8 cellular contexts compared by ENCODE assay signal in the genomic region with DNA sequence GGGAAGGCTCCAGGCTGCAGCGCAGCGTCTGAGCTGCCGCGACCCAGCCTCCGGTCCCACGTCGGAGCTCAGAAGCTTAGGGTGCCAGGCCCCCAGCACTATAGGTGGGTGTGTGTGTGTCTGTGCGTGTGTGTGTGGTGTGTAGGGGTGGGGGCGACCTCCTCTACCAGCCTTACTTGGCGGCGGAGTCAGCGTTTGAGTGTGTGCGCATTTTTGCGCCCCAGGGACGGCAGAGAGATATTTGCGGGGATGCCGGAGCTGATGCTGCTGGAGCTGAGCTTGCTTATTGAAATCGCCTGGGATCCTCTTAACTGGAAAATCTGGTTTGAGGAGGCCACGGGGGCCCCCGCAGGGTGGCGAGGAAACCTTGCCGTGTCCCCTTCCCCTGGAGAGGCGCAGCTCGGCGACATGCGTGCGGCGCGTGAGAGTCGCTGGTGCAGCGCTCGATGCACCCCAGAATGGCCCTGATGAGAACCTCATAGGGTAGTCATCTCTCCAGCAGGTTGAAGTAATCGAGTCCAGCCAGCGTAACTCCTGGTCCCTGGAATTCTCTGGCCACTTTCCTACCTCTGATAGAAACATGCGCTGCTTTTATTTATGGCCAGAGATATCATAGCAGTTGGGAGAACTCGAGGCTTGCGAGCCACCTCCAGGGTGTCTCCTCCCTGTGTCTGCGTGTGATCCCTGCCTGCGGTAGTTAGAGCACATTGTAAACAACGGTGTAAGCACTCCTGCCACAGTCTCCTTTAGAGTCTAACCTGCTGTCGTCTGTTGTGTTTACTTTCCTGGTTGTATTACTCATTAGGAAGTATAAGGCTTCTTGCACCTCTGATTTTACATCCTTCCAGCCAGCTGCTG. TPM values are rescaled to one million over a fixed set of nuclear protein-coding genes. Genes with fewer than 3 reads are reported as not detected.
DNase-seq lines count a peak whose midpoint lies in the region; ATAC-seq, FAIRE-seq and TF ChIP-seq lines count a peak whose summit lies in the region.

No MANE protein-coding gene starts in this region.

- ATAC-seq in GM21447 (IDR thresholded peaks at IDR 0.05; ENCODE audit: unreplicated experiment) (no peak), HG03432 (IDR thresholded peaks at IDR 0.05; ENCODE audit: unreplicated experiment) (no peak), GM21515 (IDR thresholded peaks at IDR 0.05; ENCODE audit: unreplicated experiment) (no peak)
- no peak for ATAC-seq in natural killer cell treated with Interleukin-12 subunit alpha and Interleukin-12 subunit beta and Interleukin-15 and Interleukin-18, amount 100 ng/mL, for 72 hours

- no peak overlapping the region for H3K4me3 Mint-ChIP-seq in natural killer cell treated with Interleukin-12 subunit alpha and Interleukin-12 subunit beta and Interleukin-15 and Interleukin-18, amount 100 ng/mL, for 72 hours

- H3K4me3 ChIP-seq in ovary: peak overlapping the region; percentile 42

- H3K4me1 ChIP-seq in ovary (ENCODE audit: insufficient read depth): peaks cover 2% of the 10 kb centered on the region

- H3K27me3 ChIP-seq in ovary: no peaks in the 10 kb centered on the region

- no peak for TF ChIP-seq CTCF in ovary (IDR thresholded peaks at IDR 0.05)

- no peaks in the 10 kb centered on the region for H3K9me3 ChIP-seq in ovary

- intact Hi-C loops in ovary (cut with DNase I): no loop called here

- H3K36me3 Mint-ChIP-seq in natural killer cell treated with Interleukin-12 subunit alpha and Interleukin-12 subunit beta and Interleukin-15 and Interleukin-18, amount 100 ng/mL, for 72 hours: peaks cover 11% of the 10 kb centered on the region

- peaks cover 0 to 3% of the 10 kb centered on the region in 2 donors for H3K4me1 Mint-ChIP-seq in natural killer cell treated with Interleukin-12 subunit alpha and Interleukin-12 subunit beta and Interleukin-15 and Interleukin-18, amount 100 ng/mL, for 72 hours (ENCODE audit: low read depth in 2 of 2)

- H3K27me3 Mint-ChIP-seq in natural killer cell treated with Interleukin-12 subunit alpha and Interleukin-12 subunit beta and Interleukin-15 and Interleukin-18, amount 100 ng/mL, for 72 hours: peaks cover 21 to 22% of the 10 kb centered on the region in 2 donors

- no peak overlapping the region for H3K27ac Mint-ChIP-seq in natural killer cell treated with Interleukin-12 subunit alpha and Interleukin-12 subunit beta and Interleukin-15 and Interleukin-18, amount 100 ng/mL, for 72 hours

- TF ChIP-seq POLR2A in ovary (IDR thresholded peaks at IDR 0.05): no peak

- no peak overlapping the region for H3K27ac ChIP-seq in ovary

- DNase-seq in Daoy (ENCODE audit: low read depth) (peak; percentile 4), NCI-H748 treated with DMSO at 0.1 percent for 48 hours (lab: John Stamatoyannopoulos, UW) (peak; percentile 75), frontal cortex (ENCODE audit: low spot score in 2 of 2) (peak; percentile 16 to 46), ovary (no peak)
- DNase-seq in natural killer cell treated with Interleukin-12 subunit alpha and Interleukin-12 subunit beta and Interleukin-15 and Interleukin-18, amount 100 ng/mL, for 72 hours (ENCODE audit: low spot score): no peak

- H3K9me3 Mint-ChIP-seq in natural killer cell treated with Interleukin-12 subunit alpha and Interleukin-12 subunit beta and Interleukin-15 and Interleukin-18, amount 100 ng/mL, for 72 hours: peaks cover 6% of the 10 kb centered on the region

- WGBS in ovary, 3 donors: 2 to 3% (median 2%) methylated on average over 26 to 41 of the region's 41 CpGs

- H3K36me3 ChIP-seq in ovary: no peaks in the 10 kb centered on the region

- no peak for TF ChIP-seq EP300 in ovary (IDR thresholded peaks at IDR 0.05)

- no peak for FAIRE-seq in frontal cortex (lab: Jason Lieb, UNC)

RNA-seq across cellular contexts. Expression of gene ADGRL3, which starts 2.7 kb away (rescaled TPM):
- 1.8 and 4.6 TPM in 2 replicates for total RNA-seq in Daoy (2014; rRNA removed; shearing (Covaris generic))
- total RNA-seq in frontal cortex: 302 TPM
- 1 to 10 TPM; 1.1 to 9.5 (median 2.5) TPM for total RNA-seq in ovary
- 1 to 10 TPM in 1 of 2 donors, under 1 TPM in 1; 0.88 to 8.6 TPM for polyA plus RNA-seq in ovary
- total RNA-seq in natural killer cell treated with Interleukin-12 subunit alpha and Interleukin-12 subunit beta and Interleukin-15 and Interleukin-18, amount 100 ng/mL, for 72 hours: not detected

Comparison
In these comparisons a context has a peak if more than half of its experiments do, and no peak if none do; other contexts are left out.
1. DNase-seq: peak in Daoy (single experiment), NCI-H748 treated with DMSO at 0.1 percent for 48 hours (single experiment) and frontal cortex (2 of 2); none in ovary (0 of 5) and natural killer cell treated with Interleukin-12 subunit alpha and Interleukin-12 subunit beta and Interleukin-15 and Interleukin-18, amount 100 ng/mL, for 72 hours (single experiment).
2. RNA of gene ADGRL3, which starts 2.7 kb away (total RNA-seq): 302 TPM in frontal cortex (single experiment); 1.8 to 4.6 TPM in Daoy, 1.1 to 9.5 TPM in ovary and not detected in natural killer cell treated with Interleukin-12 subunit alpha and Interleukin-12 subunit beta and Interleukin-15 and Interleukin-18, amount 100 ng/mL, for 72 hours; every median in the first group is over 10 times any median in the second.